Comparison of ENCODE assay signal across 23 cellular contexts in genomic region chr5:55445817-55446216, GRCh38.
"Had no signal": no experiment of that assay in that cellular context is flagged by ENCODE, and none has a peak within 500 bp of the region (broad histone marks: within the 10 kb centered on the region; RNA-seq: fewer than 3 reads in every experiment).

No MANE protein-coding gene starts in this region.

- H3K27ac ChIP-seq: ascending aorta, body of pancreas, SK-N-MC had no signal

- DNase-seq: activated CD4-positive, alpha-beta T cell treated with anti-CD3 and anti-CD28 coated beads for 48 hours; activated CD4-positive, alpha-beta T cell treated with anti-CD3 and anti-CD28 coated beads, Interleukin-2, amount 50 U/mL, for 48 hours; activated CD4-positive, CD25-positive, alpha-beta regulatory T cell treated with anti-CD3 and anti-CD28 coated beads, Interleukin-2, amount 50 U/mL, for 72 hours; activated CD8-positive, alpha-beta memory T cell treated with anti-CD3 and anti-CD28 coated beads, Interleukin-2, amount 10 ng/mL, durations not matched to agents 7 days and 5 days; activated effector memory CD4-positive, alpha-beta T cell treated with Interleukin-2 at 50 U/mL for 16 hours; activated naive CD4-positive, alpha-beta T cell; activated naive CD8-positive, alpha-beta T cell treated with anti-CD3 and anti-CD28 coated beads, Interleukin-2, amount 50 U/mL, for 24 hours; activated T-cell treated with anti-CD3 and anti-CD28 coated beads, Interleukin-2, amount 50 U/mL, for 24 hours; amniotic stem cell; body of pancreas; NCI-H1048; NCI-H1930; NCI-H2107; NCI-H510A treated with DMSO at 0.1 percent for 48 hours; NCI-H69; NK-92 treated with Interleukin-12 subunit alpha and Interleukin-12 subunit beta, amount 100 ng/mL, for 24 hours; SIG-M5; T-cell; T-helper 2 cell; T1000 had no signal

- H3K4me3 ChIP-seq: ascending aorta, body of pancreas, SK-N-MC had no signal

- H3K4me1 ChIP-seq: body of pancreas had no signal

- H3K27me3 ChIP-seq: ascending aorta, body of pancreas had no signal

- H3K9me3 ChIP-seq: ascending aorta, body of pancreas had no signal

- ATAC-seq: activated CD8-positive, alpha-beta memory T cell treated with anti-CD3 and anti-CD28 coated beads, Interleukin-2, amount 10 ng/mL, durations not matched to agents 7 days and 5 days; activated naive CD4-positive, alpha-beta T cell treated with anti-CD3 and anti-CD28 coated beads, Interleukin-2, amount 50 U/mL, for 72 hours; activated naive CD8-positive, alpha-beta T cell treated with anti-CD3 and anti-CD28 coated beads, Interleukin-2, amount 50 U/mL, for 24 hours; body of pancreas; T-cell had no signal
